16 cellular contexts compared by ENCODE assay signal in the genomic region with DNA sequence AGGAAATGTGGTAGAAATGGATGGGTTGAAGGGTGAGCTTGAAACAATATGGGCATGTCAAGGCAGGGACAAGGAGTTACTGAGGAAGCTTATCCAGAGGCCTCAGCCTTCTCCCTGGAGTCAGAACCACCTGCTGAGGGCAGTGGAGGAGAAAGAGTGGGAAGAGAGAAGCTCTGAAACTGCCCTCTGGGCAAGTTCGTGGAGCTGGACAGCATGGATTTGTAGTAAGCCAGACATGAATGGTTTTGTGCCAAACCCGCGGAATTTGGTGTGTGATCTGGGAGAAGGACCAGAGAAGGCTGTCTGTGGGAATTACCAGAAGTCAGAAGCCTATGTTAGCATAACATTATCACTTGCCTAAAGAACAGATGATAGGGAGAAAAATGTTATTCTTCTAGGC.
DNase-seq lines count a peak whose midpoint lies in the region; ATAC-seq and TF ChIP-seq lines count a peak whose summit lies in the region.
"Had no signal": no experiment of that assay in that cellular context is flagged by ENCODE, and none has a peak within 500 bp of the region (broad histone marks: within the 10 kb centered on the region; RNA-seq: fewer than 3 reads in every experiment).

No MANE protein-coding gene starts in this region.

- H3F3A ChIP-seq in GM23248 (ENCODE audit: insufficient read depth) (peaks cover 25% of the 10 kb centered on the region), SK-N-SH (replicated peaks; ENCODE audit: insufficient read depth) (no peaks in the 10 kb centered on the region)

- POLR2A ChIA-PET in SK-N-SH (lab: Yijun Ruan, JAX) = no interaction called here
- POLR2A ChIA-PET in CD8-positive, alpha-beta T cell (lab: Charles Lee) = no interaction called here

- no peaks in the 10 kb centered on the region for H4K20me1 ChIP-seq in GM23248 (ENCODE audit: insufficient read depth)
- H4K20me1 ChIP-seq in SK-N-SH (ENCODE audit: insufficient read depth) = no peaks in the 10 kb centered on the region

- H3K4me1 ChIP-seq in GM23248 (ENCODE audit: insufficient read depth) (peaks cover 22% of the 10 kb centered on the region), SK-N-SH (ENCODE audit: control insufficient read depth in 1 of 2, insufficient read depth in 2 of 2, low read depth in 1 of 2, low read length in 1 of 2) (peaks cover 4 to 10% of the 10 kb centered on the region in 2 experiments; a peak in 3 of 4 replicates)
- H3K4me1 ChIP-seq in CD8-positive, alpha-beta T cell (ENCODE audit: insufficient read depth, low read length) = no peaks in the 10 kb centered on the region
- H3K4me1 ChIP-seq: gastroesophageal sphincter had no signal

- no peaks in the 10 kb centered on the region for H3K27me3 ChIP-seq in GM23248 (replicated peaks; ENCODE audit: insufficient read depth)
- H3K27me3 ChIP-seq in SK-N-SH (ENCODE audit: insufficient read depth) = no peaks in the 10 kb centered on the region
- H3K27me3 ChIP-seq in CD8-positive, alpha-beta T cell (ENCODE audit: insufficient read depth, low read length) = no peaks in the 10 kb centered on the region
- H3K27me3 ChIP-seq: gastroesophageal sphincter, spleen had no signal

- H3K79me2 ChIP-seq in GM23248 (ENCODE audit: insufficient read depth) (no peaks in the 10 kb centered on the region), SK-N-SH (ENCODE audit: insufficient read depth) (no peaks in the 10 kb centered on the region)

- H3K9me2 ChIP-seq in GM23248 (ENCODE audit: insufficient read depth) (no peaks in the 10 kb centered on the region), SK-N-SH (no peaks in the 10 kb centered on the region)

- no peak for TF ChIP-seq EP300 in SK-N-SH (IDR thresholded peaks at IDR 0.05; ENCODE audit: borderline replicate concordance in 1 of 2, low read depth in 1 of 2, low read length in 1 of 2)

- in situ Hi-C loops in GM23248 (cut with MboI) = no loop called here

- H3K4me1 Mint-ChIP-seq in CD8-positive, alpha-beta T cell (ENCODE audit: low read depth) = peaks cover 2% of the 10 kb centered on the region

- no peak overlapping the region for H3K4me3 Mint-ChIP-seq in CD8-positive, alpha-beta T cell
- H3K4me3 Mint-ChIP-seq: activated naive CD8-positive, alpha-beta T cell; natural killer cell had no signal

- intact Hi-C loops in CD8-positive, alpha-beta T cell (cut with DNase I, micrococcal nuclease) = no loop called here

- H3K27me3 Mint-ChIP-seq in CD8-positive, alpha-beta T cell (ENCODE audit: low read depth) = no peaks in the 10 kb centered on the region
- H3K27me3 Mint-ChIP-seq: activated naive CD8-positive, alpha-beta T cell had no signal

- CTCF ChIA-PET in SK-N-SH (lab: Yijun Ruan, JAX) = interaction anchor here (2.9 kb wide), 1 partner anchor 411 kb away, joined by 12 read pairs; no protein-coding TSS in a partner anchor
- CTCF ChIA-PET in CD8-positive, alpha-beta T cell (lab: Charles Lee) = interaction anchor here (1.0 kb wide), 1 partner anchor 98 kb away, joined by 3 read pairs; no protein-coding TSS in a partner anchor

- H3K4me3 ChIP-seq in GM23248 (peak overlapping the region; percentile 50), SK-N-SH (ENCODE audit: low read depth in 2 of 2, low read length in 1 of 2) (no peak overlapping the region), foreskin fibroblast (ENCODE audit: low read depth in 1 of 2, low read length in 2 of 2) (no peak overlapping the region)
- H3K4me3 ChIP-seq in CD8-positive, alpha-beta T cell (ENCODE audit: low read depth, low read length) = no peak overlapping the region
- H3K4me3 ChIP-seq: gastroesophageal sphincter, GM12878, spleen had no signal

- DNase-seq in GM23248 (peak; percentile 92), SK-N-SH (no peak), foreskin fibroblast (peak; percentile 24 to 83), stromal cell of bone marrow (ENCODE audit: low read depth) (peak; percentile 88), NCI-H82 (lab: John Stamatoyannopoulos, UW) (no peak)
- DNase-seq in CD8-positive, alpha-beta T cell = no peak
- DNase-seq: kidney, natural killer cell, NCI-H510A treated with DMSO at 0.1 percent for 48 hours, spleen, trophoblast cell had no signal

- TF ChIP-seq CTCF in SK-N-SH (IDR thresholded peaks at IDR 0.05) = no peak
- no peak for TF ChIP-seq CTCF in foreskin fibroblast (IDR thresholded peaks at IDR 0.05; ENCODE audit: low read depth, low read length)
- TF ChIP-seq CTCF in CD8-positive, alpha-beta T cell (IDR thresholded peaks at IDR 0.05) = no peak

- 5 to 9% methylated on average over 3 of the region's 3 CpGs for WGBS in GM23248 (ENCODE audit: low coverage in 1 of 2, low lambda C conversion rate in 2 of 2, missing lambda C conversion rate in 2 of 2), 2 experiments
- 75% methylated on average over 3 of the region's 3 CpGs for WGBS in SK-N-SH (ENCODE audit: low lambda C conversion rate)

- H3K27ac ChIP-seq in GM23248 (peak overlapping the region; percentile 48), SK-N-SH (ENCODE audit: low read depth in 2 of 2, low read length in 1 of 2) (no peak overlapping the region)
- no peak overlapping the region for H3K27ac ChIP-seq in CD8-positive, alpha-beta T cell (ENCODE audit: low read depth, low read length)
- H3K27ac ChIP-seq: gastroesophageal sphincter, spleen had no signal

- no peak for ATAC-seq in HG02571 (IDR thresholded peaks at IDR 0.05; ENCODE audit: unreplicated experiment)
- ATAC-seq in HG03457 (IDR thresholded peaks at IDR 0.05; ENCODE audit: unreplicated experiment) = no peak
- ATAC-seq in CD8-positive, alpha-beta T cell = no peak
- ATAC-seq: GM12878, natural killer cell had no signal

- no peak for TF ChIP-seq RAD21 in SK-N-SH (IDR thresholded peaks at IDR 0.05; ENCODE audit: low read length)

- no peaks in the 10 kb centered on the region for H3K36me3 Mint-ChIP-seq in CD8-positive, alpha-beta T cell
- H3K36me3 Mint-ChIP-seq: activated naive CD8-positive, alpha-beta T cell; natural killer cell had no signal

- H3K9me3 ChIP-seq in GM23248 (ENCODE audit: low read depth) (no peaks in the 10 kb centered on the region), SK-N-SH (no peaks in the 10 kb centered on the region)
- H3K9me3 ChIP-seq in CD8-positive, alpha-beta T cell (ENCODE audit: low read length) = no peaks in the 10 kb centered on the region
- H3K9me3 ChIP-seq: gastroesophageal sphincter, spleen had no signal

- H3K27ac Mint-ChIP-seq in CD8-positive, alpha-beta T cell = no peak overlapping the region
- H3K27ac Mint-ChIP-seq: activated naive CD8-positive, alpha-beta T cell; natural killer cell had no signal

- H2AFZ ChIP-seq in GM23248 (no peak overlapping the region), SK-N-SH (ENCODE audit: low read depth) (no peak overlapping the region)

- H3K9me3 Mint-ChIP-seq in CD8-positive, alpha-beta T cell = no peaks in the 10 kb centered on the region
- H3K9me3 Mint-ChIP-seq: natural killer cell had no signal

- no peaks in the 10 kb centered on the region for H3K36me3 ChIP-seq in GM23248 (ENCODE audit: low read depth)
- H3K36me3 ChIP-seq in SK-N-SH (replicated peaks in 1 of 2; ENCODE audit: control insufficient read depth in 1 of 2, insufficient read depth in 2 of 2, low read length in 1 of 2) = no peaks in the 10 kb centered on the region
- H3K36me3 ChIP-seq in CD8-positive, alpha-beta T cell (ENCODE audit: insufficient read depth, low read length) = no peaks in the 10 kb centered on the region
- H3K36me3 ChIP-seq: gastroesophageal sphincter, spleen had no signal

- H3K4me2 ChIP-seq in GM23248 (ENCODE audit: unreplicated experiment) = peak overlapping the region; percentile 77
- H3K4me2 ChIP-seq in SK-N-SH = 0 out of 2 replicates have a peak overlapping the region, but pooled peaks have one; percentile 47

- H3K9ac ChIP-seq in GM23248 (no peak overlapping the region; the same call in 1 of the 2 replicates), SK-N-SH (no peak overlapping the region)

TF ChIP-seq in SK-N-SH, 30 proteins besides CTCF, POLR2A, EP300 and RAD21:
- TF ChIP-seq, protein P1, sequence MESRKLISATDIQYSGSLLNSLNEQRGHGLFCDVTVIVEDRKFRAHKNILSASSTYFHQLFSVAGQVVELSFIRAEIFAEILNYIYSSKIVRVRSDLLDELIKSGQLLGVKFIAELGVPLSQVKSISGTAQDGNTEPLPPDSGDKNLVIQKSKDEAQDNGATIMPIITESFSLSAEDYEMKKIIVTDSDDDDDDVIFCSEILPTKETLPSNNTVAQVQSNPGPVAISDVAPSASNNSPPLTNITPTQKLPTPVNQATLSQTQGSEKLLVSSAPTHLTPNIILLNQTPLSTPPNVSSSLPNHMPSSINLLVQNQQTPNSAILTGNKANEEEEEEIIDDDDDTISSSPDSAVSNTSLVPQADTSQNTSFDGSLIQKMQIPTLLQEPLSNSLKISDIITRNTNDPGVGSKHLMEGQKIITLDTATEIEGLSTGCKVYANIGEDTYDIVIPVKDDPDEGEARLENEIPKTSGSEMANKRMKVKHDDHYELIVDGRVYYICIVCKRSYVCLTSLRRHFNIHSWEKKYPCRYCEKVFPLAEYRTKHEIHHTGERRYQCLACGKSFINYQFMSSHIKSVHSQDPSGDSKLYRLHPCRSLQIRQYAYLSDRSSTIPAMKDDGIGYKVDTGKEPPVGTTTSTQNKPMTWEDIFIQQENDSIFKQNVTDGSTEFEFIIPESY (IDR thresholded peaks at IDR 0.05; ENCODE audit: borderline replicate concordance, low read depth) = no peak
- TF ChIP-seq RFX5 (IDR thresholded peaks at IDR 0.05; ENCODE audit: low read length) (no peak), EZH2phosphoT487 (IDR thresholded peaks at IDR 0.05; ENCODE audit: borderline replicate concordance, low read depth) (no peak), POLR2AphosphoS5 (IDR thresholded peaks at IDR 0.05; ENCODE audit: low read depth, low read length) (no peak)
- TF ChIP-seq, protein P2, sequence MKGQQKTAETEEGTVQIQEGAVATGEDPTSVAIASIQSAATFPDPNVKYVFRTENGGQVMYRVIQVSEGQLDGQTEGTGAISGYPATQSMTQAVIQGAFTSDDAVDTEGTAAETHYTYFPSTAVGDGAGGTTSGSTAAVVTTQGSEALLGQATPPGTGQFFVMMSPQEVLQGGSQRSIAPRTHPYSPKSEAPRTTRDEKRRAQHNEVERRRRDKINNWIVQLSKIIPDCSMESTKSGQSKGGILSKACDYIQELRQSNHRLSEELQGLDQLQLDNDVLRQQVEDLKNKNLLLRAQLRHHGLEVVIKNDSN (IDR thresholded peaks at IDR 0.05; ENCODE audit: borderline replicate concordance, low read depth) = no peak
- TF ChIP-seq, protein P3, sequence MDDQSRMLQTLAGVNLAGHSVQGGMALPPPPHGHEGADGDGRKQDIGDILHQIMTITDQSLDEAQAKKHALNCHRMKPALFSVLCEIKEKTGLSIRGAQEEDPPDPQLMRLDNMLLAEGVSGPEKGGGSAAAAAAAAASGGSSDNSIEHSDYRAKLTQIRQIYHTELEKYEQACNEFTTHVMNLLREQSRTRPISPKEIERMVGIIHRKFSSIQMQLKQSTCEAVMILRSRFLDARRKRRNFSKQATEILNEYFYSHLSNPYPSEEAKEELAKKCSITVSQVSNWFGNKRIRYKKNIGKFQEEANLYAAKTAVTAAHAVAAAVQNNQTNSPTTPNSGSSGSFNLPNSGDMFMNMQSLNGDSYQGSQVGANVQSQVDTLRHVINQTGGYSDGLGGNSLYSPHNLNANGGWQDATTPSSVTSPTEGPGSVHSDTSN (IDR thresholded peaks at IDR 0.05) = no peak

Comparison
In these comparisons a context has a peak if more than half of its experiments do, and no peak if none do; other contexts are left out.
1. DNase-seq: peak in GM23248 (single experiment), foreskin fibroblast (2 of 2) and stromal cell of bone marrow (single experiment); none in SK-N-SH (single experiment), NCI-H82 (single experiment) and CD8-positive, alpha-beta T cell (0 of 7).